ENCODE assay signal across 9 cellular contexts in genomic region chr14:68797180-68797670, GRCh38. TPM values are rescaled to one million over a fixed set of nuclear protein-coding genes. Genes with fewer than 3 reads are reported as not detected.
DNase-seq lines count a peak whose midpoint lies in the region; ATAC-seq and TF ChIP-seq lines count a peak whose summit lies in the region.
"Had no signal": no experiment of that assay in that cellular context is flagged by ENCODE, and none has a peak within 500 bp of the region (broad histone marks: within the 10 kb centered on the region; RNA-seq: fewer than 3 reads in every experiment).

No MANE protein-coding gene starts in this region.

- peaks cover 26% of the 10 kb centered on the region for H3K36me3 Mint-ChIP-seq in WTC11
- H3K36me3 Mint-ChIP-seq in stimulated activated memory B cell treated with anti-CD40 and anti-IgM and Interleukin-4, amounts not matched to agents 10 μg/mL and 1 μg/mL and 100 μg/mL, for 72 hours, result peaks cover 23% of the 10 kb centered on the region

- H3K27me3 ChIP-seq in H7 (ENCODE audit: control insufficient read depth, insufficient read depth, low read length) (no peaks in the 10 kb centered on the region), iPS-15b (ENCODE audit: control insufficient read depth, insufficient read depth, low read length) (no peaks in the 10 kb centered on the region)

- peak; percentile 71 for DNase-seq in H7
- peak; percentile 69 for DNase-seq in WTC11 (ENCODE audit: low spot score)
- no peak for DNase-seq in NCI-H510A treated with DMSO at 0.1 percent for 48 hours (lab: John Stamatoyannopoulos, UW)
- DNase-seq in NCI-H345 (lab: John Stamatoyannopoulos, UW), result no peak
- no peak for DNase-seq in GM20000 (ENCODE audit: low spot score)
- DNase-seq: NCI-H524 had no signal

- peak overlapping the region; percentile 1 for H3K9ac ChIP-seq in iPS-15b (ENCODE audit: low read depth, low read length)

- peaks cover 44% of the 10 kb centered on the region for H3K4me1 Mint-ChIP-seq in WTC11
- H3K4me1 Mint-ChIP-seq in stimulated activated memory B cell treated with anti-CD40 and anti-IgM and Interleukin-4, amounts not matched to agents 10 μg/mL and 1 μg/mL and 100 μg/mL, for 72 hours, result peaks cover 58% of the 10 kb centered on the region

- no peaks in the 10 kb centered on the region for H3K27me3 Mint-ChIP-seq in WTC11 (ENCODE audit: low read depth)
- H3K27me3 Mint-ChIP-seq in stimulated activated memory B cell treated with anti-CD40 and anti-IgM and Interleukin-4, amounts not matched to agents 10 μg/mL and 1 μg/mL and 100 μg/mL, for 72 hours, result no peaks in the 10 kb centered on the region

- POLR2A ChIA-PET in WTC11 (lab: Charles Lee), result interaction anchor here (1.1 to 1.3 kb wide), 2 partner anchors 17 to 20 kb away, joined by 3 to 4 read pairs; no protein-coding TSS in a partner anchor

- no peak for TF ChIP-seq CTCF in WTC11 (IDR thresholded peaks at IDR 0.05)
- no peak for TF ChIP-seq CTCF in GM20000 (IDR thresholded peaks at IDR 0.05; ENCODE audit: extremely low read depth, missing control alignments)

- peaks cover 18% of the 10 kb centered on the region for H3K4me1 ChIP-seq in iPS-15b (ENCODE audit: control insufficient read depth, insufficient read depth, low read length)

- H3K9me3 ChIP-seq in iPS-15b (ENCODE audit: control insufficient read depth, insufficient read depth, low read length), result no peaks in the 10 kb centered on the region

- H3K27ac Mint-ChIP-seq in WTC11, result peak overlapping the region; percentile 96
- H3K27ac Mint-ChIP-seq in stimulated activated memory B cell treated with anti-CD40 and anti-IgM and Interleukin-4, amounts not matched to agents 10 μg/mL and 1 μg/mL and 100 μg/mL, for 72 hours, result peak overlapping the region; percentile 99

- CTCF ChIA-PET in WTC11 (lab: Charles Lee), result interaction anchor here (0.7 to 1.9 kb wide), 5 partner anchors 18 to 863 kb away, joined by 4 to 11 read pairs (median 7); no protein-coding TSS in a partner anchor

- ATAC-seq in WTC11, result peak; percentile 59
- no peak for ATAC-seq in stimulated activated memory B cell treated with anti-CD40 and anti-IgM and Interleukin-4, amounts not matched to agents 10 μg/mL and 1 μg/mL and 100 μg/mL, for 72 hours
- no peak for ATAC-seq in HG03025 (IDR thresholded peaks at IDR 0.05; ENCODE audit: low FRiP score, unreplicated experiment)

- peak overlapping the region; percentile 98 for H3K4me3 Mint-ChIP-seq in WTC11
- peak overlapping the region; percentile 24 for H3K4me3 Mint-ChIP-seq in stimulated activated memory B cell treated with anti-CD40 and anti-IgM and Interleukin-4, amounts not matched to agents 10 μg/mL and 1 μg/mL and 100 μg/mL, for 72 hours

- peaks cover 26% of the 10 kb centered on the region for H3K9me3 Mint-ChIP-seq in WTC11
- H3K9me3 Mint-ChIP-seq in stimulated activated memory B cell treated with anti-CD40 and anti-IgM and Interleukin-4, amounts not matched to agents 10 μg/mL and 1 μg/mL and 100 μg/mL, for 72 hours, result peaks cover 11% of the 10 kb centered on the region

- no peak overlapping the region for H3K4me3 ChIP-seq in H7 (ENCODE audit: insufficient read depth, low read depth, low read length)
- peak overlapping the region; percentile 63 for H3K4me3 ChIP-seq in iPS-15b (ENCODE audit: low read depth, low read length)

- H3K36me3 ChIP-seq in H7 (replicated peaks; ENCODE audit: control insufficient read depth, insufficient read depth, low read length) (no peaks in the 10 kb centered on the region), iPS-15b (ENCODE audit: control insufficient read depth, insufficient read depth, low read length) (peaks cover 3% of the 10 kb centered on the region)

TF ChIP-seq in WTC11, 78 proteins besides CTCF, POLR2A, EP300 and RAD21:
- TF ChIP-seq PRDM15 (CRISPR knock-in tag; IDR thresholded peaks at IDR 0.05) (0 out of 2 replicates have a peak, but pooled peaks have one; percentile 41), ZNF423 (CRISPR knock-in tag; IDR thresholded peaks at IDR 0.05) (peak; percentile 40; the same call in 1 of the 2 replicates), GRHL2 (CRISPR knock-in tag; IDR thresholded peaks at IDR 0.05; ENCODE audit: insufficient replicate concordance, severe bottlenecking) (no peak), ZNF416 (CRISPR knock-in tag; IDR thresholded peaks at IDR 0.05) (0 out of 2 replicates have a peak, but pooled peaks have one; percentile 5), ETV6 (CRISPR knock-in tag; IDR thresholded peaks at IDR 0.05) (0 out of 2 replicates have a peak, but pooled peaks have one; percentile 11), TEAD1 (CRISPR knock-in tag; IDR thresholded peaks at IDR 0.05) (0 out of 2 replicates have a peak, but pooled peaks have one; percentile 5), RELA (CRISPR knock-in tag; IDR thresholded peaks at IDR 0.05; ENCODE audit: borderline replicate concordance) (no peak)

RNA-seq across cellular contexts. Expression of gene ZFP36L1, which starts 4.4 kb away (rescaled TPM):
- total RNA-seq in H7 (2014; rRNA removed; shearing (Covaris generic)), result 47.8 and 73.1 TPM in 2 replicates
- 132 to 150 TPM (median 148 TPM) in 3 replicates for total RNA-seq in WTC11 (2021)

Comparison
In these comparisons a context has a peak if more than half of its experiments do, and no peak if none do; other contexts are left out.
1. DNase-seq: peak in H7 (single experiment) and WTC11 (single experiment); none in NCI-H510A treated with DMSO at 0.1 percent for 48 hours (single experiment), NCI-H345 (single experiment) and GM20000 (single experiment).